Comparison of ENCODE assay signal across 13 cellular contexts in genomic region chr12:76329163-76329562, GRCh38. TPM values are rescaled to one million over a fixed set of nuclear protein-coding genes. Genes with fewer than 3 reads are reported as not detected.
DNase-seq lines count a peak whose midpoint lies in the region; ATAC-seq, FAIRE-seq and TF ChIP-seq lines count a peak whose summit lies in the region.
"Had no signal": no experiment of that assay in that cellular context is flagged by ENCODE, and none has a peak within 500 bp of the region (broad histone marks: within the 10 kb centered on the region; RNA-seq: fewer than 3 reads in every experiment).

No MANE protein-coding gene starts in this region.

- TF ChIP-seq POLR2A in body of pancreas (IDR thresholded peaks at IDR 0.05), result no peak

- POLR2A ChIA-PET in activated CD8-positive, alpha-beta T cell treated with anti-CD3 and anti-CD28 coated beads, Interleukin-2, amount 10 ng/mL, durations not matched to agents 7 days and 5 days (lab: Charles Lee), result no interaction called here
- POLR2A ChIA-PET in activated CD4-positive, alpha-beta memory T cell treated with anti-CD3 and anti-CD28 coated beads, Interleukin-2, amount 10 ng/mL, durations not matched to agents 7 days and 5 days (lab: Charles Lee), result no interaction called here

- no peaks in the 10 kb centered on the region for H3K36me3 Mint-ChIP-seq in activated CD8-positive, alpha-beta T cell treated with anti-CD3 and anti-CD28 coated beads, Interleukin-2, amount 10 ng/mL, durations not matched to agents 7 days and 5 days (ENCODE audit: low read depth)
- H3K36me3 Mint-ChIP-seq in activated naive CD4-positive, alpha-beta T cell treated with anti-CD3 and anti-CD28 coated beads, Interleukin-2, amount 10 ng/mL, durations not matched to agents 7 days and 5 days, result no peaks in the 10 kb centered on the region
- H3K36me3 Mint-ChIP-seq in activated CD4-positive, alpha-beta memory T cell treated with anti-CD3 and anti-CD28 coated beads, Interleukin-2, amount 10 ng/mL, durations not matched to agents 7 days and 5 days (ENCODE audit: low read depth), result no peaks in the 10 kb centered on the region
- H3K36me3 Mint-ChIP-seq: stimulated activated effector memory CD8-positive, alpha-beta T cell treated with anti-CD3 and anti-CD28 coated beads, Interleukin-12 subunit alpha, Interleukin-12 subunit beta, amount 100 ng/mL, for 72 hours had no signal

- ATAC-seq in activated CD8-positive, alpha-beta T cell treated with anti-CD3 and anti-CD28 coated beads, Interleukin-2, amount 10 ng/mL, durations not matched to agents 7 days and 5 days, result no peak
- no peak for ATAC-seq in body of pancreas
- ATAC-seq: stimulated activated effector memory CD8-positive, alpha-beta T cell treated with anti-CD3 and anti-CD28 coated beads, Interleukin-12 subunit alpha, Interleukin-12 subunit beta, amount 100 ng/mL, for 72 hours had no signal

- H3K27me3 Mint-ChIP-seq in activated CD8-positive, alpha-beta T cell treated with anti-CD3 and anti-CD28 coated beads, Interleukin-2, amount 10 ng/mL, durations not matched to agents 7 days and 5 days (ENCODE audit: low read depth), result peaks cover 17% of the 10 kb centered on the region
- no peaks in the 10 kb centered on the region for H3K27me3 Mint-ChIP-seq in activated naive CD4-positive, alpha-beta T cell treated with anti-CD3 and anti-CD28 coated beads, Interleukin-2, amount 10 ng/mL, durations not matched to agents 7 days and 5 days
- peaks cover 13% of the 10 kb centered on the region for H3K27me3 Mint-ChIP-seq in activated CD4-positive, alpha-beta memory T cell treated with anti-CD3 and anti-CD28 coated beads, Interleukin-2, amount 10 ng/mL, durations not matched to agents 7 days and 5 days

- CTCF ChIA-PET in activated CD8-positive, alpha-beta T cell treated with anti-CD3 and anti-CD28 coated beads, Interleukin-2, amount 10 ng/mL, durations not matched to agents 7 days and 5 days (lab: Charles Lee), result no interaction called here
- CTCF ChIA-PET in activated naive CD4-positive, alpha-beta T cell treated with anti-CD3 and anti-CD28 coated beads, Interleukin-2, amount 10 ng/mL, durations not matched to agents 7 days and 5 days (lab: Charles Lee), result no interaction called here
- CTCF ChIA-PET in activated CD4-positive, alpha-beta memory T cell treated with anti-CD3 and anti-CD28 coated beads, Interleukin-2, amount 10 ng/mL, durations not matched to agents 7 days and 5 days (lab: Charles Lee), result no interaction called here

- no peaks in the 10 kb centered on the region for H3K9me3 Mint-ChIP-seq in activated CD8-positive, alpha-beta T cell treated with anti-CD3 and anti-CD28 coated beads, Interleukin-2, amount 10 ng/mL, durations not matched to agents 7 days and 5 days (ENCODE audit: insufficient read depth)
- H3K9me3 Mint-ChIP-seq in activated naive CD4-positive, alpha-beta T cell treated with anti-CD3 and anti-CD28 coated beads, Interleukin-2, amount 10 ng/mL, durations not matched to agents 7 days and 5 days, result no peaks in the 10 kb centered on the region
- peaks cover 3% of the 10 kb centered on the region for H3K9me3 Mint-ChIP-seq in activated CD4-positive, alpha-beta memory T cell treated with anti-CD3 and anti-CD28 coated beads, Interleukin-2, amount 10 ng/mL, durations not matched to agents 7 days and 5 days
- H3K9me3 Mint-ChIP-seq: CD4-positive, alpha-beta T cell had no signal

- WGBS in body of pancreas, 2 donors, result 61 to 70% methylated on average over 2 of the region's 2 CpGs

- FAIRE-seq in HTR-8/SVneo (lab: Jason Lieb, UNC), result peak; percentile 38

- H3K27me3 ChIP-seq in brain microvascular endothelial cell (replicated peaks) (no peaks in the 10 kb centered on the region), body of pancreas (peaks cover 0 to 5% of the 10 kb centered on the region in 2 donors)

- no peaks in the 10 kb centered on the region for H3K4me1 Mint-ChIP-seq in activated CD8-positive, alpha-beta T cell treated with anti-CD3 and anti-CD28 coated beads, Interleukin-2, amount 10 ng/mL, durations not matched to agents 7 days and 5 days (ENCODE audit: low read depth)
- H3K4me1 Mint-ChIP-seq in activated naive CD4-positive, alpha-beta T cell treated with anti-CD3 and anti-CD28 coated beads, Interleukin-2, amount 10 ng/mL, durations not matched to agents 7 days and 5 days, result no peaks in the 10 kb centered on the region
- no peaks in the 10 kb centered on the region for H3K4me1 Mint-ChIP-seq in activated CD4-positive, alpha-beta memory T cell treated with anti-CD3 and anti-CD28 coated beads, Interleukin-2, amount 10 ng/mL, durations not matched to agents 7 days and 5 days
- H3K4me1 Mint-ChIP-seq: stimulated activated effector memory CD8-positive, alpha-beta T cell treated with anti-CD3 and anti-CD28 coated beads, Interleukin-12 subunit alpha, Interleukin-12 subunit beta, amount 100 ng/mL, for 72 hours had no signal

- H3K9me3 ChIP-seq in body of pancreas, result no peaks in the 10 kb centered on the region

- H3K27ac ChIP-seq in brain microvascular endothelial cell, result peak overlapping the region; percentile 61
- no peak overlapping the region for H3K27ac ChIP-seq in body of pancreas
- H3K27ac ChIP-seq: VCaP had no signal

- no peak overlapping the region for H3K4me3 Mint-ChIP-seq in activated CD8-positive, alpha-beta T cell treated with anti-CD3 and anti-CD28 coated beads, Interleukin-2, amount 10 ng/mL, durations not matched to agents 7 days and 5 days
- H3K4me3 Mint-ChIP-seq in activated naive CD4-positive, alpha-beta T cell treated with anti-CD3 and anti-CD28 coated beads, Interleukin-2, amount 10 ng/mL, durations not matched to agents 7 days and 5 days, result no peak overlapping the region
- no peak overlapping the region for H3K4me3 Mint-ChIP-seq in activated CD4-positive, alpha-beta memory T cell treated with anti-CD3 and anti-CD28 coated beads, Interleukin-2, amount 10 ng/mL, durations not matched to agents 7 days and 5 days
- H3K4me3 Mint-ChIP-seq: CD4-positive, alpha-beta T cell; stimulated activated effector memory CD8-positive, alpha-beta T cell treated with anti-CD3 and anti-CD28 coated beads, Interleukin-12 subunit alpha, Interleukin-12 subunit beta, amount 100 ng/mL, for 72 hours had no signal

- no peaks in the 10 kb centered on the region for H3K36me3 ChIP-seq in brain microvascular endothelial cell (replicated peaks)
- H3K36me3 ChIP-seq in body of pancreas (replicated peaks in 1 of 2; ENCODE audit: insufficient read depth in 1 of 2, low read depth in 2 of 2), result no peaks in the 10 kb centered on the region

- peak; percentile 73 for DNase-seq in AG08396 (ENCODE audit: low spot score)
- peak; percentile 68 for DNase-seq in HTR-8/SVneo (ENCODE audit: insufficient read length, low spot score)
- peak; percentile 80 for DNase-seq in brain microvascular endothelial cell
- DNase-seq in iPS-NIHi11 (ENCODE audit: low spot score), result peak; percentile 5
- no peak for DNase-seq in activated CD8-positive, alpha-beta T cell treated with anti-CD3 and anti-CD28 coated beads, Interleukin-2, amount 10 ng/mL, durations not matched to agents 7 days and 5 days
- DNase-seq in body of pancreas, result no peak
- DNase-seq in activated naive CD4-positive, alpha-beta T cell treated with anti-CD3 and anti-CD28 coated beads, Interleukin-2, amount 10 ng/mL, durations not matched to agents 7 days and 5 days, result no peak
- no peak for DNase-seq in activated CD4-positive, alpha-beta memory T cell treated with anti-CD3 and anti-CD28 coated beads, Interleukin-2, amount 10 ng/mL, durations not matched to agents 7 days and 5 days
- DNase-seq: activated T-cell treated with anti-CD3 and anti-CD28 coated beads, Interleukin-2, amount 50 U/mL, for 48 hours; CD4-positive, alpha-beta T cell; NCI-H1694 had no signal

- in situ Hi-C loops in brain microvascular endothelial cell (cut with HindIII; ENCODE audit: low pct_ligation_motif_present, low sequenced_read_pairs), result loop anchor here (25.0 kb wide), 1 partner anchor 242 kb away; the partner anchor contains the start of gene NAP1L1

- H3K27ac Mint-ChIP-seq in activated CD8-positive, alpha-beta T cell treated with anti-CD3 and anti-CD28 coated beads, Interleukin-2, amount 10 ng/mL, durations not matched to agents 7 days and 5 days, result no peak overlapping the region
- no peak overlapping the region for H3K27ac Mint-ChIP-seq in activated naive CD4-positive, alpha-beta T cell treated with anti-CD3 and anti-CD28 coated beads, Interleukin-2, amount 10 ng/mL, durations not matched to agents 7 days and 5 days
- H3K27ac Mint-ChIP-seq in activated CD4-positive, alpha-beta memory T cell treated with anti-CD3 and anti-CD28 coated beads, Interleukin-2, amount 10 ng/mL, durations not matched to agents 7 days and 5 days, result no peak overlapping the region
- H3K27ac Mint-ChIP-seq: CD4-positive, alpha-beta T cell; stimulated activated effector memory CD8-positive, alpha-beta T cell treated with anti-CD3 and anti-CD28 coated beads, Interleukin-12 subunit alpha, Interleukin-12 subunit beta, amount 100 ng/mL, for 72 hours had no signal

- TF ChIP-seq CTCF in brain microvascular endothelial cell (IDR thresholded peaks at IDR 0.05; ENCODE audit: low read depth, low read length, missing control alignments) (no peak), body of pancreas (IDR thresholded peaks at IDR 0.05) (no peak)

- intact Hi-C loops in body of pancreas (cut with DNase I), result no loop called here

- H3K4me1 ChIP-seq in body of pancreas, result no peaks in the 10 kb centered on the region

- no peak overlapping the region for H3K4me3 ChIP-seq in brain microvascular endothelial cell (ENCODE audit: low read depth, low read length)
- no peak overlapping the region for H3K4me3 ChIP-seq in body of pancreas

RNA-seq across cellular contexts. Expression of gene BBS10, which starts 19.1 kb away (rescaled TPM):
- 1 to 10 TPM; 3.5 to 4.0 TPM for total RNA-seq in activated CD8-positive, alpha-beta T cell treated with anti-CD3 and anti-CD28 coated beads, Interleukin-2, amount 10 ng/mL, durations not matched to agents 7 days and 5 days
- total RNA-seq in body of pancreas, result 1 to 10 TPM; 4.0 to 7.0 TPM
- total RNA-seq in activated CD4-positive, alpha-beta memory T cell treated with anti-CD3 and anti-CD28 coated beads, Interleukin-2, amount 10 ng/mL, durations not matched to agents 7 days and 5 days, result 1 to 10 TPM; 4.4 to 5.0 TPM

Comparison
In these comparisons a context has a peak if more than half of its experiments do, and no peak if none do; other contexts are left out.
1. DNase-seq: peak in AG08396 (single experiment), HTR-8/SVneo (single experiment), brain microvascular endothelial cell (single experiment) and iPS-NIHi11 (single experiment); none in activated CD8-positive, alpha-beta T cell treated with anti-CD3 and anti-CD28 coated beads, Interleukin-2, amount 10 ng/mL, durations not matched to agents 7 days and 5 days (single experiment), body of pancreas (0 of 4), activated naive CD4-positive, alpha-beta T cell treated with anti-CD3 and anti-CD28 coated beads, Interleukin-2, amount 10 ng/mL, durations not matched to agents 7 days and 5 days (single experiment) and activated CD4-positive, alpha-beta memory T cell treated with anti-CD3 and anti-CD28 coated beads, Interleukin-2, amount 10 ng/mL, durations not matched to agents 7 days and 5 days (single experiment).